In the genomic region with DNA sequence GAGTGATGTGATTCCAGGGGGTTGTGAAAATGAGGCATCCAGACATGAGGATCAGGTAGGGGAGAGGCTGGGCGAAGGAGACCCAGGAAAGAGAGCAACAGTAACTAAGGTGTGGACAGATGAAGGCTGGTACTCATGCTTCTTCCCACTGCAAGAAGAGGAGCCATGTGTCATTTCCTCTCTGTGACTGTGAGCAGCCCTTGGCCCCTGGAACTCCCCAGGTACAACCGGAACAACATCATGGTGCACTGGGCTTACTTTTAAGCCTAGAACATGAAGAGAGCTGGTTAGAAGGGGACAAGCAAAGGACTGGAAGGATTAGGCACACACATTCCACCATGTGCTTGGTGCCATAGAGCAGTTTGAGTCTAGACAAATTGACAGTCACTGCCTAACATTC, we compare ENCODE assay signal across 19 cellular contexts. TPM values are rescaled to one million over a fixed set of nuclear protein-coding genes. Genes with fewer than 3 reads are reported as not detected.
A peak's percentile ranks its signal among the peaks of the same experiment; 100 is the strongest.
DNase-seq lines count a peak whose midpoint lies in the region; TF ChIP-seq lines count a peak whose summit lies in the region.
"Had no signal": no experiment of that assay in that cellular context is flagged by ENCODE, and none has a peak within 500 bp of the region (broad histone marks: within the 10 kb centered on the region; RNA-seq: fewer than 3 reads in every experiment).

No MANE protein-coding gene starts in this region.

- peak overlapping the region in 5 of 7 donors; percentile 82 to 92 (median 89) for H3K27ac Mint-ChIP-seq in CD14-positive monocyte
- H3K27ac Mint-ChIP-seq: H9 had no signal

- POLR2A ChIA-PET in RWPE1 (lab: Yijun Ruan, JAX; ENCODE audit: low non-redundant PET), result no interaction called here

- intact Hi-C loops in CD14-positive monocyte (cut with micrococcal nuclease), result loop anchor here in 1 of 2 donors (10.0 kb wide), 1 partner anchor 664 kb away; a partner anchor contains a TSS

- peak; percentile 19 for DNase-seq in A172 (ENCODE audit: low spot score)
- DNase-seq in CD14-positive monocyte (ENCODE audit: low spot score), result no peak
- DNase-seq in RWPE1 (ENCODE audit: low spot score), result no peak
- DNase-seq in epithelial cell of prostate (ENCODE audit: low read depth, low spot score), result no peak
- DNase-seq in globus pallidus (ENCODE audit: low spot score), result no peak
- no peak for DNase-seq in anterior cingulate cortex (lab: John Stamatoyannopoulos, UW)
- DNase-seq in GOT3 (lab: John Stamatoyannopoulos, UW), result no peak
- DNase-seq: activated CD4-positive, CD25-positive, alpha-beta regulatory T cell treated with anti-CD3 and anti-CD28 coated beads, Interleukin-2, amount 50 U/mL, for 72 hours; effector CD8-positive, alpha-beta T cell; H9; NCI-H1092 treated with DMSO at 0.1 percent for 48 hours; NCI-H526; sigmoid colon had no signal

- CTCF ChIA-PET in RWPE1 (lab: Yijun Ruan, JAX), result interaction anchor here (0.6 to 1.2 kb wide), 2 partner anchors 24 to 724 kb away, joined by 3 to 4 read pairs; no protein-coding TSS in a partner anchor

- H3K36me3 Mint-ChIP-seq in CD14-positive monocyte, result peaks cover 2 to 8% of the 10 kb centered on the region in 2 donors

- peaks cover 0 to 11% (median 0%) of the 10 kb centered on the region in 3 donors for H3K27me3 Mint-ChIP-seq in CD14-positive monocyte (ENCODE audit: low read depth in 3 of 3)

- H3K9me3 Mint-ChIP-seq in CD14-positive monocyte, result peaks cover 0 to 8% (median 0%) of the 10 kb centered on the region in 7 donors

- H3K27ac ChIP-seq in RWPE1 (peak overlapping the region; percentile 68), epithelial cell of prostate (peak overlapping the region; percentile 76)
- H3K27ac ChIP-seq: parathyroid adenoma, sigmoid colon had no signal

- TF ChIP-seq CTCF in CD14-positive monocyte (IDR thresholded peaks at IDR 0.05), result no peak
- TF ChIP-seq CTCF in RWPE1 (conservative IDR thresholded peaks at IDR 0.05; ENCODE audit: low read depth), result no peak

- H3K4me1 Mint-ChIP-seq in CD14-positive monocyte, result peaks cover 70% of the 10 kb centered on the region

- no peak overlapping the region for H3K4me3 Mint-ChIP-seq in CD14-positive monocyte
- H3K4me3 Mint-ChIP-seq: H9 had no signal

RNA-seq across cellular contexts. Expression of a gene that starts 10.9 kb away (rescaled TPM):
- not detected in 2 replicates for total RNA-seq in A172 (2014; rRNA removed; shearing (Covaris generic))
- not detected for polyA plus RNA-seq in CD14-positive monocyte
- total RNA-seq: fibroblast of lung, H9, K562, liver, sigmoid colon, urinary bladder had no signal
- polyA plus RNA-seq: adipose tissue, fibroblast of lung, K562, liver, sigmoid colon, urinary bladder had no signal
